In the genomic region with DNA sequence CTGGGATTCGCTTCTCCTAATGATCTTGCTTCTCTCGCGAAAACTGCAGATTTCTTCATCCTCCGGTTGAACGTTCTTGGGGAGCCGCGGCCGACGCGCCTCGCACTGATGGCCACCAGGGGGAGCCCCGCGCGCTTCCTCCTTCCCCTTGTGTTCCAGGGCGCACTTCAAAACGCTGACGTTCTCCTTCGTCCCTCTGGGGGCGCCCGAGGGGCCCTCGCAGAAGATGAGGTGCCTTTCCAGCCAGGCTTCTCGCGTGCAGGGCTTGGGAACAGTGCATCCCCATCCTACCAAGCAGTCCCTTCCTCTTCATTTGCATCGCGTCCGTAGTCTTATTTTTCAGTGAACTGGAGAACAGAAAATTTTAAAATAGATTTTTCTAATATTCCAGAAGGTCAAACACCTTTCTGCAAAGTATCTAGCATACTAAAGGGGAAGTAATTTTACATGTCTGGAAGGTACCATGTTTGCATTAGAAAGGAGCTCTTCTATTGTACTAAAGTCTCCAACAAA, we compare ENCODE assay signal across 8 cellular contexts. TPM values are rescaled to one million over a fixed set of nuclear protein-coding genes. Genes with fewer than 3 reads are reported as not detected.
DNase-seq lines count a peak whose midpoint lies in the region; ATAC-seq and TF ChIP-seq lines count a peak whose summit lies in the region.

No MANE protein-coding gene starts in this region.

- no peak for TF ChIP-seq POLR2A in vagina (IDR thresholded peaks at IDR 0.05)

- no peaks in the 10 kb centered on the region for H3K9me3 Mint-ChIP-seq in activated naive CD4-positive, alpha-beta T cell treated with anti-CD3 and anti-CD28 coated beads for 36 hours
- H3K9me3 Mint-ChIP-seq in progenitor cell of endocrine pancreas (ENCODE audit: low read depth) = no peaks in the 10 kb centered on the region

- peak; percentile 86 for DNase-seq in GM10266 (ENCODE audit: extremely low spot score)
- peak; percentile 90 for DNase-seq in MM.1S
- DNase-seq in activated naive CD4-positive, alpha-beta T cell treated with anti-CD3 and anti-CD28 coated beads for 36 hours = peak; percentile 93
- DNase-seq in Right ventricle myocardium superior = peak; percentile 95
- peak; percentile 83 for DNase-seq in progenitor cell of endocrine pancreas (ENCODE audit: low spot score, unreplicated experiment)
- no peak for DNase-seq in vagina (ENCODE audit: extremely low spot score in 2 of 2)

- POLR2A ChIA-PET in HEK293 (lab: Yijun Ruan, JAX) = no interaction called here

- H3K4me1 ChIP-seq in HEK293 (ENCODE audit: control insufficient read depth, insufficient read depth, low read length) (no peaks in the 10 kb centered on the region; the same call in 1 of the 2 replicates), MM.1S (ENCODE audit: low read length) (0 out of 2 replicates have a peak, but pooled peaks cover 3% of the 10 kb centered on the region), vagina (peaks cover 10% of the 10 kb centered on the region)

- H3K27ac Mint-ChIP-seq in activated naive CD4-positive, alpha-beta T cell treated with anti-CD3 and anti-CD28 coated beads for 36 hours = no peak overlapping the region
- H3K27ac Mint-ChIP-seq in progenitor cell of endocrine pancreas = no peak overlapping the region

- H3K4me3 ChIP-seq in HEK293 (ENCODE audit: low read depth, low read length) (no peak overlapping the region), MM.1S (ENCODE audit: low read length) (no peak overlapping the region), vagina (no peak overlapping the region)

- H3K9ac ChIP-seq in MM.1S (ENCODE audit: low read length) = no peak overlapping the region

- no peaks in the 10 kb centered on the region for H3K36me3 ChIP-seq in HEK293 (ENCODE audit: control insufficient read depth in 2 of 2, insufficient read depth in 1 of 2, low read length in 2 of 2)
- no peaks in the 10 kb centered on the region for H3K36me3 ChIP-seq in MM.1S (replicated peaks; ENCODE audit: insufficient read depth, low read length)
- no peaks in the 10 kb centered on the region for H3K36me3 ChIP-seq in vagina

- intact Hi-C loops in activated naive CD4-positive, alpha-beta T cell treated with anti-CD3 and anti-CD28 coated beads for 36 hours (cut with micrococcal nuclease) = loop anchor here (1.0 to 5.0 kb wide), 4 partner anchors 14 to 331 kb away; no protein-coding TSS in a partner anchor
- intact Hi-C loops in Right ventricle myocardium superior (cut with DNase I) = loop anchor here (2.0 kb wide), 1 partner anchor 59 kb away; no protein-coding TSS in a partner anchor
- intact Hi-C loops in vagina (cut with DNase I) = loop anchor here (5.0 kb wide), 1 partner anchor 56 kb away; no protein-coding TSS in a partner anchor

- H3K9me3 ChIP-seq in HEK293 (ENCODE audit: control insufficient read depth, insufficient read depth, low read depth, low read length) (no peaks in the 10 kb centered on the region), MM.1S (replicated peaks; ENCODE audit: insufficient read depth, low read length) (no peaks in the 10 kb centered on the region), vagina (no peaks in the 10 kb centered on the region)

- H3K9me2 ChIP-seq in MM.1S (replicated peaks; ENCODE audit: insufficient read depth, low read length) = no peaks in the 10 kb centered on the region

- TF ChIP-seq CTCF in GM10266 (IDR thresholded peaks at IDR 0.05; ENCODE audit: control insufficient read depth, insufficient read depth, low read depth, missing control alignments) (peak; percentile 100), HEK293 (tag by site-specific recombination; IDR thresholded peaks at IDR 0.05) (peak; percentile 98), MM.1S (IDR thresholded peaks at IDR 0.05; ENCODE audit: low read length) (peak; percentile 100), progenitor cell of endocrine pancreas (IDR thresholded peaks at IDR 0.05; ENCODE audit: unreplicated experiment) (peak; percentile 100), vagina (IDR thresholded peaks at IDR 0.05) (peak; percentile 99 to 100 (median 99))

- H3F3A ChIP-seq in MM.1S (ENCODE audit: insufficient read depth, low read length) = no peaks in the 10 kb centered on the region

- H3K4me1 Mint-ChIP-seq in activated naive CD4-positive, alpha-beta T cell treated with anti-CD3 and anti-CD28 coated beads for 36 hours (ENCODE audit: low read depth) = peaks cover 19% of the 10 kb centered on the region
- no peaks in the 10 kb centered on the region for H3K4me1 Mint-ChIP-seq in progenitor cell of endocrine pancreas (ENCODE audit: low read depth)

- peak overlapping the region; percentile 42; the same call in 1 of the 2 replicates for H2AFZ ChIP-seq in MM.1S (ENCODE audit: low read length)

- peak overlapping the region; percentile 33; the same call in 1 of the 2 replicates for H3K4me2 ChIP-seq in MM.1S (ENCODE audit: low read depth, low read length)

- H3K4me3 Mint-ChIP-seq in activated naive CD4-positive, alpha-beta T cell treated with anti-CD3 and anti-CD28 coated beads for 36 hours = peak overlapping the region; percentile 10
- no peak overlapping the region for H3K4me3 Mint-ChIP-seq in progenitor cell of endocrine pancreas (ENCODE audit: low read depth)

- H3K27me3 ChIP-seq in MM.1S (replicated peaks; ENCODE audit: insufficient read depth, low read length) (no peaks in the 10 kb centered on the region), vagina (no peaks in the 10 kb centered on the region)

- peaks cover 3% of the 10 kb centered on the region for H3K27me3 Mint-ChIP-seq in activated naive CD4-positive, alpha-beta T cell treated with anti-CD3 and anti-CD28 coated beads for 36 hours (ENCODE audit: low read depth)
- peaks cover 14% of the 10 kb centered on the region for H3K27me3 Mint-ChIP-seq in progenitor cell of endocrine pancreas

- no peaks in the 10 kb centered on the region for H4K20me1 ChIP-seq in MM.1S (ENCODE audit: insufficient read depth, low read length)

- ATAC-seq in SK-N-SH treated with all-trans-retinoic acid at 6 μM for 48 hours (peak; percentile 99), Right ventricle myocardium superior (ENCODE audit: poor library complexity) (peak; percentile 97)

- CTCF ChIA-PET in HEK293 (lab: Yijun Ruan, JAX) = interaction anchor here (0.6 to 14.0 kb wide), 51 partner anchors 9 to 754 kb away, joined by 3 to 289 read pairs (median 4); a partner anchor contains a TSS
- CTCF ChIA-PET in activated naive CD4-positive, alpha-beta T cell treated with anti-CD3 and anti-CD28 coated beads for 36 hours (lab: Charles Lee) = interaction anchor here (0.6 to 14.9 kb wide), 23 partner anchors 8 to 449 kb away, joined by 3 to 201 read pairs (median 6); a partner anchor contains a TSS

- no peak overlapping the region for H3K27ac ChIP-seq in HEK293 (ENCODE audit: extremely low read depth, low read depth, low read length)
- no peak overlapping the region for H3K27ac ChIP-seq in MM.1S (ENCODE audit: low read length)
- H3K27ac ChIP-seq in vagina = no peak overlapping the region

- H3K36me3 Mint-ChIP-seq in activated naive CD4-positive, alpha-beta T cell treated with anti-CD3 and anti-CD28 coated beads for 36 hours (ENCODE audit: low read depth) = no peaks in the 10 kb centered on the region
- H3K36me3 Mint-ChIP-seq in progenitor cell of endocrine pancreas (ENCODE audit: insufficient read depth) = no peaks in the 10 kb centered on the region

- H3K79me2 ChIP-seq in MM.1S (ENCODE audit: low read length) = no peaks in the 10 kb centered on the region

TF ChIP-seq in HEK293, 187 proteins besides CTCF, POLR2A, EP300 and RAD21 (continues in another document):
- TF ChIP-seq, protein P1, sequence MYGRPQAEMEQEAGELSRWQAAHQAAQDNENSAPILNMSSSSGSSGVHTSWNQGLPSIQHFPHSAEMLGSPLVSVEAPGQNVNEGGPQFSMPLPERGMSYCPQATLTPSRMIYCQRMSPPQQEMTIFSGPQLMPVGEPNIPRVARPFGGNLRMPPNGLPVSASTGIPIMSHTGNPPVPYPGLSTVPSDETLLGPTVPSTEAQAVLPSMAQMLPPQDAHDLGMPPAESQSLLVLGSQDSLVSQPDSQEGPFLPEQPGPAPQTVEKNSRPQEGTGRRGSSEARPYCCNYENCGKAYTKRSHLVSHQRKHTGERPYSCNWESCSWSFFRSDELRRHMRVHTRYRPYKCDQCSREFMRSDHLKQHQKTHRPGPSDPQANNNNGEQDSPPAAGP (tag by site-specific recombination; IDR thresholded peaks at IDR 0.05) = peak; percentile 74
- no peak for TF ChIP-seq ZNF664 (tag by site-specific recombination; IDR thresholded peaks at IDR 0.05)

TF ChIP-seq in SK-N-SH treated with all-trans-retinoic acid at 6 μM for 48 hours, 23 proteins besides CTCF, POLR2A, EP300 and RAD21:
- no peak for TF ChIP-seq RARB (CRISPR knock-in tag; IDR thresholded peaks at IDR 0.05)
- TF ChIP-seq ZNF565 (CRISPR knock-in tag; conservative IDR thresholded peaks at IDR 0.05; ENCODE audit: low read depth) = no peak
- TF ChIP-seq BACH2 (CRISPR knock-in tag; IDR thresholded peaks at IDR 0.05; ENCODE audit: borderline replicate concordance) = no peak
- no peak for TF ChIP-seq ZFP3 (CRISPR knock-in tag; IDR thresholded peaks at IDR 0.05)
- TF ChIP-seq, protein P2, sequence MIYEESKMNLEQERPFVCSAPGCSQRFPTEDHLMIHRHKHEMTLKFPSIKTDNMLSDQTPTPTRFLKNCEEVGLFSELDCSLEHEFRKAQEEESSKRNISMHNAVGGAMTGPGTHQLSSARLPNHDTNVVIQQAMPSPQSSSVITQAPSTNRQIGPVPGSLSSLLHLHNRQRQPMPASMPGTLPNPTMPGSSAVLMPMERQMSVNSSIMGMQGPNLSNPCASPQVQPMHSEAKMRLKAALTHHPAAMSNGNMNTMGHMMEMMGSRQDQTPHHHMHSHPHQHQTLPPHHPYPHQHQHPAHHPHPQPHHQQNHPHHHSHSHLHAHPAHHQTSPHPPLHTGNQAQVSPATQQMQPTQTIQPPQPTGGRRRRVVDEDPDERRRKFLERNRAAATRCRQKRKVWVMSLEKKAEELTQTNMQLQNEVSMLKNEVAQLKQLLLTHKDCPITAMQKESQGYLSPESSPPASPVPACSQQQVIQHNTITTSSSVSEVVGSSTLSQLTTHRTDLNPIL (CRISPR knock-in tag; IDR thresholded peaks at IDR 0.05; ENCODE audit: low read depth) = no peak

RNA-seq across cellular contexts. Expression of a gene that starts 22.5 kb away (rescaled TPM):
- 1 to 10 TPM; 3.0 to 3.6 TPM for total RNA-seq in activated naive CD4-positive, alpha-beta T cell treated with anti-CD3 and anti-CD28 coated beads for 36 hours
- total RNA-seq in Right ventricle myocardium superior (1.0 TPM), progenitor cell of endocrine pancreas (9.6 and 9.8 TPM in 2 replicates), vagina (13.8 TPM)

RNA-seq across cellular contexts. Expression of a gene that starts 36.8 kb away (rescaled TPM):
- 100 to 1,000 TPM; 197 to 201 TPM for total RNA-seq in activated naive CD4-positive, alpha-beta T cell treated with anti-CD3 and anti-CD28 coated beads for 36 hours
- total RNA-seq in Right ventricle myocardium superior (173 TPM), progenitor cell of endocrine pancreas (107 and 127 TPM in 2 replicates), vagina (69.5 TPM)

RNA-seq across cellular contexts. Expression of a gene that starts 46.8 kb away (rescaled TPM):
- 10 to 100 TPM; 24.5 to 25.3 TPM for total RNA-seq in activated naive CD4-positive, alpha-beta T cell treated with anti-CD3 and anti-CD28 coated beads for 36 hours
- 29.1 TPM for total RNA-seq in Right ventricle myocardium superior
- total RNA-seq in progenitor cell of endocrine pancreas = 6.1 and 7.0 TPM in 2 replicates
- 85.7 TPM for total RNA-seq in vagina

RNA-seq across cellular contexts. Expression of a gene that starts 59.3 kb away (rescaled TPM):
- not detected for total RNA-seq in activated naive CD4-positive, alpha-beta T cell treated with anti-CD3 and anti-CD28 coated beads for 36 hours
- total RNA-seq in Right ventricle myocardium superior = not detected
- 4.7 and 5.4 TPM in 2 replicates for total RNA-seq in progenitor cell of endocrine pancreas
- total RNA-seq in vagina = 0.25 TPM

Comparison
In these comparisons a context has a peak if more than half of its experiments do, and no peak if none do; other contexts are left out.
1. DNase-seq: peak in GM10266 (single experiment), MM.1S (single experiment), activated naive CD4-positive, alpha-beta T cell treated with anti-CD3 and anti-CD28 coated beads for 36 hours (single experiment), Right ventricle myocardium superior (single experiment) and progenitor cell of endocrine pancreas (single experiment); none in vagina (0 of 2).
2. Peak in every context shown above with its lines, with median percentiles within 50 percentile points of each other: CTCF ChIP-seq.